In genomic region chr13:70142658-70143057, GRCh38 we compare ENCODE assay signal across 5 cellular contexts. TPM values are rescaled to one million over a fixed set of nuclear protein-coding genes. Genes with fewer than 3 reads are reported as not detected.
"Had no signal": no experiment of that assay in that cellular context is flagged by ENCODE, and none has a peak within 500 bp of the region (broad histone marks: within the 10 kb centered on the region; RNA-seq: fewer than 3 reads in every experiment).

No MANE protein-coding gene starts in this region.

RNA-seq across cellular contexts. Expression of gene KLHL1, which starts 34.4 kb away (rescaled TPM):
- total RNA-seq: HepG2, HT-29, HT1080, IMR-90, K562 had no signal

RNA-seq across cellular contexts. Expression of gene ATXN8OS, which starts 35.0 kb away (rescaled TPM):
- total RNA-seq: HepG2, HT-29, HT1080, IMR-90, K562 had no signal
